ENCODE assay signal across 8 cellular contexts in the genomic region with DNA sequence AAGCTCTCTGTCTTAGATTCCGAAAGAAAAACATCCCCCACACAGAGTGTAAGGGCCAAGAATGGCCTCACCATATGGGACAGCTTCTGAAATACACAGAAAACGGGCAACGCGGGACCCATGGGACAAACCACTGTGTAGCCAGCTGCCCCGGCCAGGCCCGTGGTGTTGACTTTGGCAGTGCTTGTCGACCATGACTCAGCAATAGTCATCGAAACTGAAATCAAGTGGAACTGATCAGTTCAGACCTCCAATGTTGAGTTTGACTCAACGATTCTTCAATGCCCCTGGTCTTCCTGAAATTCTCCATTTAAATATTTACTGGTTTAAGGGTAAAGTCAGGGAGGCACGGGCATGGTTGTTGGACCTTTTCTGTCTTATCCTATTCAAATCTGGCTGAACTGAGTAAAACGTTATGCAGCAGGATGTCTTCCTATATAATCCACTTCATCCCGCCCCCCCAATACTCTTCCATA. TPM values are rescaled to one million over a fixed set of nuclear protein-coding genes. Genes with fewer than 3 reads are reported as not detected.
DNase-seq lines count a peak whose midpoint lies in the region; ATAC-seq and TF ChIP-seq lines count a peak whose summit lies in the region.

No MANE protein-coding gene starts in this region.

- peaks cover 29% of the 10 kb centered on the region for H3K27me3 ChIP-seq in endodermal cell (ENCODE audit: control insufficient read depth, insufficient read depth, low read length, poor library complexity, severe bottlenecking)

- DNase-seq in NCI-H446 (lab: John Stamatoyannopoulos, UW) (peak; percentile 49 to 88), endodermal cell (peak; percentile 40)
- no peak for DNase-seq in stimulated activated CD4-positive, alpha-beta T cell treated with anti-CD3 and anti-CD28 coated beads, Interleukin-4, amount 100 ng/mL, for 24 hours

- H3K4me1 Mint-ChIP-seq in endodermal cell (no peaks in the 10 kb centered on the region), nephron (peaks cover 74% of the 10 kb centered on the region)

- H3K9ac ChIP-seq in endodermal cell (ENCODE audit: extremely low read depth, low read length, poor library complexity, severe bottlenecking), result no peak overlapping the region

- no peaks in the 10 kb centered on the region for H3K4me1 ChIP-seq in endodermal cell (ENCODE audit: control insufficient read depth, insufficient read depth, low read length)

- TF ChIP-seq CTCF in C4-2B (conservative IDR thresholded peaks at IDR 0.05) (no peak), endodermal cell (conservative IDR thresholded peaks at IDR 0.05) (no peak), nephron (IDR thresholded peaks at IDR 0.05; ENCODE audit: unreplicated experiment in 3 of 3) (no peak)

- no peaks in the 10 kb centered on the region for H3K9me3 ChIP-seq in endodermal cell (ENCODE audit: control insufficient read depth, low read length)

- H3K4me3 ChIP-seq in endodermal cell (ENCODE audit: low read length), result no peak overlapping the region

- H3K36me3 ChIP-seq in endodermal cell (ENCODE audit: control insufficient read depth, insufficient read depth, low read length), result no peaks in the 10 kb centered on the region

- H3K27ac Mint-ChIP-seq in endodermal cell, result no peak overlapping the region
- peak overlapping the region; percentile 29 to 67 (median 67) for H3K27ac Mint-ChIP-seq in nephron

- ATAC-seq in HG03095 (IDR thresholded peaks at IDR 0.05; ENCODE audit: unreplicated experiment) (no peak), GM19452 (IDR thresholded peaks at IDR 0.05; ENCODE audit: unreplicated experiment) (no peak), GM18520 (IDR thresholded peaks at IDR 0.05; ENCODE audit: unreplicated experiment) (no peak)

- H3K4me3 Mint-ChIP-seq in endodermal cell, result no peak overlapping the region
- no peak overlapping the region for H3K4me3 Mint-ChIP-seq in nephron

- H3K36me3 Mint-ChIP-seq in endodermal cell (ENCODE audit: low read depth) (no peaks in the 10 kb centered on the region), nephron (ENCODE audit: low read depth) (no peaks in the 10 kb centered on the region)

- WGBS in endodermal cell (ENCODE audit: insufficient coverage in 1 of 2, insufficient read length in 1 of 2), 2 experiments, result 85 to 92% methylated on average over 8 to 12 of the region's 12 CpGs

- H3K27me3 Mint-ChIP-seq in endodermal cell (ENCODE audit: insufficient read depth) (peaks cover 67% of the 10 kb centered on the region), nephron (ENCODE audit: low read depth) (peaks cover 8% of the 10 kb centered on the region)

- H3K27ac ChIP-seq in C4-2B (peak overlapping the region; percentile 80), endodermal cell (ENCODE audit: low read depth, low read length) (no peak overlapping the region)

- H3K9me3 Mint-ChIP-seq in endodermal cell (no peaks in the 10 kb centered on the region), nephron (no peaks in the 10 kb centered on the region)

RNA-seq across cellular contexts. Expression of gene ZFHX3, which starts 27.5 kb away (rescaled TPM):
- 1 to 10 TPM in 1 of 2 donors, under 1 TPM in 1; 0.79 to 2.2 TPM for total RNA-seq in endodermal cell
- polyA plus RNA-seq in endodermal cell (2013, experiment 1 of 2), result 9.3 TPM
- 10.4 TPM for polyA plus RNA-seq in endodermal cell (2013, experiment 2 of 2)
